In genomic region chr4:2811830-2812599, GRCh38 we compare ENCODE assay signal across 8 cellular contexts. TPM values are rescaled to one million over a fixed set of nuclear protein-coding genes. Genes with fewer than 3 reads are reported as not detected.
DNase-seq lines count a peak whose midpoint lies in the region; ATAC-seq, FAIRE-seq and TF ChIP-seq lines count a peak whose summit lies in the region.

No MANE protein-coding gene starts in this region.

- POLR2A ChIA-PET in IMR-90 (lab: Charles Lee; ENCODE audit: unreplicated experiment) = no interaction called here
- POLR2A ChIA-PET in K562 (lab: Yijun Ruan, JAX) = interaction anchor here (1.2 to 1.4 kb wide), 3 partner anchors 8 to 387 kb away, joined by 4 to 5 read pairs (median 5); no protein-coding TSS in a partner anchor

- H2BK15ac ChIP-seq in IMR-90 (ENCODE audit: low read depth, low read length) = peak overlapping the region; percentile 63; the same call in 1 of the 3 replicates

- H3K27me3 ChIP-seq in IMR-90 (ENCODE audit: control insufficient read depth, insufficient read depth, low read length) = no peaks in the 10 kb centered on the region
- H3K27me3 ChIP-seq in SU-DHL-6 (ENCODE audit: low read length) = no peaks in the 10 kb centered on the region
- no peaks in the 10 kb centered on the region for H3K27me3 ChIP-seq in K562 (ENCODE audit: control insufficient read depth in 2 of 2, insufficient read depth in 2 of 2, low read length in 2 of 2)
- H3K27me3 ChIP-seq in keratinocyte (ENCODE audit: control insufficient read depth, extremely low read depth, insufficient read depth, low read length) = no peaks in the 10 kb centered on the region

- H3K9ac ChIP-seq in IMR-90 (ENCODE audit: low read depth, low read length) (peak overlapping the region; percentile 58), SU-DHL-6 (ENCODE audit: low read length) (peak overlapping the region; percentile 56), K562 (ENCODE audit: insufficient read depth in 1 of 2, low read depth in 2 of 2, low read length in 2 of 2) (peak overlapping the region in 1 of 2 experiments; percentile 82; a peak in 2 of 4 replicates), keratinocyte (ENCODE audit: control insufficient read depth, extremely low read depth, insufficient read depth, low read length) (peak overlapping the region; percentile 28)

- H4K5ac ChIP-seq in IMR-90 (ENCODE audit: low read depth, low read length) = peak overlapping the region; percentile 73

- in situ Hi-C loops in IMR-90 (cut with MboI; ENCODE audit: low sequenced_read_pairs) = no loop called here
- in situ Hi-C loops in K562 (cut with MboI) = no loop called here

- H3K9me2 ChIP-seq in SU-DHL-6 (replicated peaks; ENCODE audit: insufficient read depth, low read length) = no peaks in the 10 kb centered on the region

- TF ChIP-seq CTCF in IMR-90 (conservative IDR thresholded peaks at IDR 0.05; ENCODE audit: low read depth, low read length) = no peak
- TF ChIP-seq CTCF in SU-DHL-6 (IDR thresholded peaks at IDR 0.05; ENCODE audit: insufficient read depth, low read length, poor library complexity, severe bottlenecking) = no peak
- TF ChIP-seq CTCF in K562 (IDR thresholded peaks at IDR 0.05 in 2 of 3, conservative IDR thresholded peaks at IDR 0.05 in 1 of 3; ENCODE audit: insufficient read depth in 2 of 3, low read depth in 1 of 3, low read length in 3 of 3) = no peak
- TF ChIP-seq CTCF in keratinocyte (optimal IDR thresholded peaks at IDR 0.05 in 1 of 3, IDR thresholded peaks at IDR 0.05 in 1 of 3, conservative IDR thresholded peaks at IDR 0.05 in 1 of 3; ENCODE audit: extremely low read depth in 1 of 3, insufficient read depth in 2 of 3, low read length in 3 of 3) = no peak
- no peak for TF ChIP-seq CTCF in Calu3 (IDR thresholded peaks at IDR 0.05; ENCODE audit: unreplicated experiment)

- H2BK20ac ChIP-seq in IMR-90 (ENCODE audit: low read depth, low read length) = peak overlapping the region; percentile 14; the same call in 1 of the 2 replicates

- peak overlapping the region; percentile 26 for H2BK120ac ChIP-seq in IMR-90 (ENCODE audit: low read depth, low read length)

- H3K9me1 ChIP-seq in IMR-90 (ENCODE audit: insufficient read depth, low read length) = peaks cover 21% of the 10 kb centered on the region
- peaks cover 5% of the 10 kb centered on the region for H3K9me1 ChIP-seq in K562 (ENCODE audit: control insufficient read depth, insufficient read depth, low read length)
- H3K9me1 ChIP-seq in keratinocyte (ENCODE audit: control insufficient read depth, extremely low read depth, insufficient read depth, low read length) = no peaks in the 10 kb centered on the region

- BruUV-seq in IMR-90 (replicated peaks; lab: Mats Ljungman, UMichigan) = no TSS peak
- BruUV-seq in K562 (replicated peaks; lab: Mats Ljungman, UMichigan) = no TSS peak
- no TSS peak for BruUV-seq in Calu3 (replicated peaks; lab: Mats Ljungman, UMichigan)

- H4K91ac ChIP-seq in IMR-90 (ENCODE audit: insufficient read depth, low read depth, low read length) = peak overlapping the region; percentile 88

- CTCF ChIA-PET in IMR-90 (lab: Yijun Ruan, JAX) (no interaction called here), K562 (lab: Yijun Ruan, JAX; ENCODE audit: low intra/inter-chr PET ratio) (no interaction called here), Calu3 (lab: Charles Lee) (no interaction called here)

- H3K9me3 ChIP-seq in IMR-90 (ENCODE audit: control insufficient read depth, insufficient read depth, low read length) (no peaks in the 10 kb centered on the region), SU-DHL-6 (ENCODE audit: insufficient read depth, low read length) (no peaks in the 10 kb centered on the region), K562 (replicated peaks; ENCODE audit: control insufficient read depth, insufficient read depth, low read depth, low read length) (no peaks in the 10 kb centered on the region), keratinocyte (ENCODE audit: control insufficient read depth, low read depth, low read length) (no peaks in the 10 kb centered on the region)

- dilution Hi-C loops in IMR-90 (cut with HindIII; ENCODE audit: low sequenced_read_pairs, unreplicated experiment) = no loop called here
- dilution Hi-C loops in keratinocyte (cut with MboI; ENCODE audit: extremely low pct_ligation_motif_present, low sequenced_read_pairs) = no loop called here

- H4K20me1 ChIP-seq in IMR-90 (ENCODE audit: insufficient read depth, low read length) (0 out of 2 replicates have a peak, but pooled peaks cover 6% of the 10 kb centered on the region), SU-DHL-6 (ENCODE audit: low read depth, low read length) (no peaks in the 10 kb centered on the region), K562 (replicated peaks; ENCODE audit: control insufficient read depth, insufficient read depth, low read length) (0 out of 2 replicates have a peak, but pooled peaks cover 7% of the 10 kb centered on the region), keratinocyte (ENCODE audit: control insufficient read depth, extremely low read depth, insufficient read depth, low read length) (no peaks in the 10 kb centered on the region)

- H3K18ac ChIP-seq in IMR-90 (ENCODE audit: low read depth, low read length) = peak overlapping the region; percentile 4; the same call in 1 of the 2 replicates

- no peak overlapping the region for H3K56ac ChIP-seq in IMR-90 (ENCODE audit: extremely low read depth, insufficient read depth, low read length)

- peak overlapping the region; percentile 76 for H2BK5ac ChIP-seq in IMR-90 (ENCODE audit: low read depth, low read length, poor library complexity, severe bottlenecking)

- H3K9me3 Mint-ChIP-seq in Calu3 (ENCODE audit: low read depth, unreplicated experiment) = peaks cover 3% of the 10 kb centered on the region

- 50% methylated on average over 12 of the region's 21 CpGs; no CpG with 5 or more reads in 1 of the 2 experiments for WGBS in IMR-90 (ENCODE audit: extremely low coverage in 2 of 2, insufficient read length in 1 of 2), 2 experiments
- WGBS in K562 (ENCODE audit: insufficient coverage, low coverage, missing lambda C conversion rate) = 68% methylated on average over 12 of the region's 21 CpGs

- H3K4me1 ChIP-seq in IMR-90 (ENCODE audit: control insufficient read depth, insufficient read depth, low read length) (peaks cover 21% of the 10 kb centered on the region), K562 (replicated peaks in 1 of 2; ENCODE audit: control insufficient read depth in 2 of 2, insufficient read depth in 2 of 2, low read length in 2 of 2) (peaks cover 0 to 53% of the 10 kb centered on the region in 2 experiments; a peak in 3 of 5 replicates), keratinocyte (ENCODE audit: control insufficient read depth, extremely low read depth, insufficient read depth, low read length) (peaks cover 5% of the 10 kb centered on the region)

- H3K4me2 ChIP-seq in IMR-90 (ENCODE audit: low read depth, low read length) (peak overlapping the region; percentile 23), SU-DHL-6 (ENCODE audit: low read depth, low read length, poor library complexity, severe bottlenecking) (peak overlapping the region; percentile 61), K562 (ENCODE audit: insufficient read depth, low read length) (no peak overlapping the region), keratinocyte (ENCODE audit: control insufficient read depth, extremely low read depth, insufficient read depth, low read depth, low read length) (no peak overlapping the region)

- no peak overlapping the region for H3K4me3 ChIP-seq in IMR-90 (ENCODE audit: insufficient read depth, low read depth, low read length)
- peak overlapping the region; percentile 45 for H3K4me3 ChIP-seq in SU-DHL-6 (ENCODE audit: insufficient read depth, low read length, poor library complexity, severe bottlenecking)
- no peak overlapping the region for H3K4me3 ChIP-seq in K562
- no peak overlapping the region for H3K4me3 ChIP-seq in keratinocyte (ENCODE audit: control insufficient read depth in 2 of 3, extremely low read depth in 1 of 3, insufficient read depth in 2 of 3, low read depth in 1 of 3, low read length in 3 of 3)

- peak overlapping the region; percentile 98 for H2AK5ac ChIP-seq in IMR-90 (ENCODE audit: low read depth, low read length)

- H3K36me3 Mint-ChIP-seq in Calu3 (ENCODE audit: insufficient read depth, unreplicated experiment) = peaks cover 9% of the 10 kb centered on the region

- FAIRE-seq in K562 (lab: Jason Lieb, UNC) = no peak
- FAIRE-seq in keratinocyte (lab: Jason Lieb, UNC) = no peak

- peak; percentile 59 for ATAC-seq in GM21390 (IDR thresholded peaks at IDR 0.05; ENCODE audit: unreplicated experiment)
- peak; percentile 66 for ATAC-seq in IMR-90 (ENCODE audit: low read depth)
- peak; percentile 19 for ATAC-seq in K562

- H3K4me1 Mint-ChIP-seq in Calu3 (ENCODE audit: low read depth, unreplicated experiment) = peaks cover 3% of the 10 kb centered on the region

- 0 out of 2 replicates have a peak, but pooled peaks cover 3% of the 10 kb centered on the region for H3F3A ChIP-seq in SU-DHL-6 (ENCODE audit: insufficient read depth)

- DNase-seq in DMS 273 treated with DMSO at 0.1 percent for 48 hours (lab: John Stamatoyannopoulos, UW) = peak; percentile 18
- DNase-seq in IMR-90 = peak; percentile 65
- DNase-seq in K562 (ENCODE audit: extremely low read depth in 1 of 4, low spot score in 3 of 4) = no peak
- DNase-seq in keratinocyte (ENCODE audit: low read depth, low spot score) = no peak
- DNase-seq in stimulated activated CD4-positive, alpha-beta T cell treated with anti-CD3 and anti-CD28 coated beads, Interleukin-4, amount 100 ng/mL, for 1 hour = peak; percentile 55
- DNase-seq in Calu3 = no peak

- H3K27me3 Mint-ChIP-seq in Calu3 (ENCODE audit: unreplicated experiment) = no peaks in the 10 kb centered on the region

- H2AK9ac ChIP-seq in IMR-90 (replicated peaks; ENCODE audit: low read depth, low read length, poor library complexity) = peak overlapping the region; percentile 98

- no peak for TF ChIP-seq RAD21 in IMR-90 (IDR thresholded peaks at IDR 0.05; ENCODE audit: low read length)
- no peak for TF ChIP-seq RAD21 in K562 (CRISPR knock-in tag; conservative IDR thresholded peaks at IDR 0.05 in 1 of 2, IDR thresholded peaks at IDR 0.05 in 1 of 2)

- peak overlapping the region; percentile 79 for H3K4ac ChIP-seq in IMR-90 (ENCODE audit: low read depth, low read length)

- H3K36me3 ChIP-seq in IMR-90 (ENCODE audit: control insufficient read depth, insufficient read depth, low read length) (no peaks in the 10 kb centered on the region; the same call in 1 of the 2 replicates), SU-DHL-6 (ENCODE audit: low read length) (no peaks in the 10 kb centered on the region), K562 (ENCODE audit: control insufficient read depth, insufficient read depth, low read length) (no peaks in the 10 kb centered on the region), keratinocyte (ENCODE audit: control insufficient read depth in 2 of 2, extremely low read depth in 1 of 2, insufficient read depth in 2 of 2, low read length in 2 of 2) (peaks cover 0 to 1% of the 10 kb centered on the region in 2 experiments)

- H3K4me3 Mint-ChIP-seq in Calu3 (ENCODE audit: low read depth, unreplicated experiment) = no peak overlapping the region

- peak overlapping the region; percentile 91 for H3K14ac ChIP-seq in IMR-90 (replicated peaks; ENCODE audit: low read depth, low read length)

- H3K27ac ChIP-seq in IMR-90 (ENCODE audit: insufficient read depth, low read length) = peak overlapping the region; percentile 66
- peak overlapping the region; percentile 64 for H3K27ac ChIP-seq in SU-DHL-6 (ENCODE audit: low read depth, low read length)
- no peak overlapping the region for H3K27ac ChIP-seq in K562 (ENCODE audit: extremely low read depth, low read depth, low read length)
- H3K27ac ChIP-seq in keratinocyte (ENCODE audit: control insufficient read depth, insufficient read depth, low read length) = no peak overlapping the region

- H4K8ac ChIP-seq in IMR-90 (ENCODE audit: low read depth in 2 of 2, low read length in 2 of 2) = peak overlapping the region; percentile 93 to 96

- peaks cover 4 to 60% of the 10 kb centered on the region in 2 experiments; a peak in 3 of 4 replicates for H3K79me1 ChIP-seq in IMR-90 (ENCODE audit: low read depth in 1 of 2, low read length in 2 of 2)

- TF ChIP-seq POLR2A in IMR-90 (IDR thresholded peaks at IDR 0.05; ENCODE audit: low read depth, low read length) (no peak), K562 (conservative IDR thresholded peaks at IDR 0.05) (no peak)

- peak overlapping the region; percentile 97 for H2AFZ ChIP-seq in IMR-90 (replicated peaks; ENCODE audit: low read length, poor library complexity)
- H2AFZ ChIP-seq in SU-DHL-6 (ENCODE audit: low read depth, low read length, severe bottlenecking) = peak overlapping the region; percentile 45
- no peak overlapping the region for H2AFZ ChIP-seq in K562 (ENCODE audit: low read depth, low read length)
- peak overlapping the region; percentile 51 for H2AFZ ChIP-seq in keratinocyte (ENCODE audit: control insufficient read depth, low read length)

- no peak overlapping the region for H3K27ac Mint-ChIP-seq in Calu3 (ENCODE audit: unreplicated experiment)

- TF ChIP-seq EP300 in K562 (IDR thresholded peaks at IDR 0.05; ENCODE audit: low read length) = no peak

- intact Hi-C loops in IMR-90 (cut with micrococcal nuclease) (no loop called here), K562 (cut with micrococcal nuclease) (no loop called here), Calu3 (cut with micrococcal nuclease; ENCODE audit: unreplicated experiment) (no loop called here)

- peak overlapping the region; percentile 92 for H3K23ac ChIP-seq in IMR-90 (ENCODE audit: low read depth, low read length)

- H3K79me2 ChIP-seq in SU-DHL-6 (ENCODE audit: insufficient read depth, low read length) = no peaks in the 10 kb centered on the region
- no peaks in the 10 kb centered on the region; the same call in 2 of the 3 replicates for H3K79me2 ChIP-seq in K562 (ENCODE audit: control insufficient read depth, insufficient read depth, low read length)
- H3K79me2 ChIP-seq in keratinocyte (ENCODE audit: control insufficient read depth, insufficient read depth, low read length) = no peaks in the 10 kb centered on the region

RNA-seq across cellular contexts. Expression of gene SH3BP2, which starts 19.1 kb away (rescaled TPM):
- total RNA-seq in IMR-90 (2012; rRNA removed) (8.9 and 9.0 TPM in 2 replicates), K562 (2014; rRNA removed) (9.7 and 15.9 TPM in 2 replicates), K562 (2014; rRNA removed; fragmentation: Illumina TruSeq; extraction: Trizol) (3.7 and 3.9 TPM in 2 replicates), K562 (2015; rRNA removed; fragmentation: Illumina TruSeq; extraction: Trizol) (3.5 and 5.6 TPM in 2 replicates), K562 (2021) (10.8 and 16.0 TPM in 2 replicates), Calu3 (2022) (20.7 and 22.7 TPM in 2 replicates)
- polyA plus RNA-seq in IMR-90 (2012; rRNA removed) (37.2 and 45.3 TPM in 2 replicates), K562 (2011; rRNA removed) (9.6 and 13.9 TPM in 2 replicates), K562 (2014; fragmentation: Illumina TruSeq; extraction: Trizol) (5.1 and 10.9 TPM in 2 replicates), K562 (2014; fragmentation: Nextera tagmentation; extraction: Ambion mirVana) (under 1 TPM; 0.34 to 0.72 TPM), K562 (2014; rRNA removed) (14.2 and 17.6 TPM in 2 replicates), keratinocyte (7.2 to 21.6 TPM (median 11.2 TPM) in 3 replicates)
- 20.8 and 21.2 TPM in 2 replicates for polyA plus RNA-seq in IMR-90 (2012; cell fraction: cytosol; rRNA removed)
- polyA plus RNA-seq in IMR-90 (2012; cell fraction: nucleus; rRNA removed; ENCODE audit: low replicate concordance) = 229 and 480 TPM in 2 replicates
- 49.1 and 137 TPM in 2 replicates for total RNA-seq in K562 (2011; cell fraction: chromatin; rRNA removed; ENCODE audit: low replicate concordance)
- 57.9 and 62.0 TPM in 2 replicates for total RNA-seq in K562 (2011; cell fraction: nucleolus; rRNA removed)
- total RNA-seq in K562 (2011; cell fraction: nucleoplasm; rRNA removed) = 59.4 and 93.7 TPM in 2 replicates
- polyA plus RNA-seq in K562 (2011; cell fraction: cytosol; rRNA removed) = 10.6 and 10.7 TPM in 2 replicates
- polyA plus RNA-seq in K562 (2011; cell fraction: nucleus; rRNA removed) = 88.6 and 117 TPM in 2 replicates
- polyA plus RNA-seq in K562 (2012) = 4.4 and 18.7 TPM in 2 replicates
- 18.0 and 41.6 TPM in 2 replicates for polyA minus RNA-seq in K562 (2011; rRNA and poly(A)+ RNA removed)
- polyA minus RNA-seq in K562 (2011; cell fraction: cytosol; rRNA and poly(A)+ RNA removed) = 5.7 and 10.8 TPM in 2 replicates
- 26.8 and 33.3 TPM in 2 replicates for polyA minus RNA-seq in K562 (2011; cell fraction: nucleus; rRNA and poly(A)+ RNA removed)
- polyA plus RNA-seq in keratinocyte (2011; ENCODE audit: low read depth) = 20.2 TPM
- 5.6 and 7.6 TPM in 2 replicates for polyA plus RNA-seq in keratinocyte (2011; cell fraction: cytosol; rRNA removed)
- polyA plus RNA-seq in keratinocyte (2011; cell fraction: nucleus; rRNA removed) = 67.9 and 68.0 TPM in 2 replicates
- 6.1 and 23.4 TPM in 2 replicates for polyA plus RNA-seq in keratinocyte (2012; ENCODE audit: low replicate concordance)
- 33.4 to 47.9 TPM (median 41.4 TPM) in 3 replicates for polyA minus RNA-seq in keratinocyte
- 16.1 TPM for polyA minus RNA-seq in keratinocyte (2011; cell fraction: cytosol; rRNA and poly(A)+ RNA removed)
- 25.6 and 34.7 TPM in 2 replicates for polyA minus RNA-seq in keratinocyte (2011; cell fraction: nucleus; rRNA and poly(A)+ RNA removed)

RNA-seq across cellular contexts. Expression of gene ADD1, which starts 31.6 kb away (rescaled TPM):
- total RNA-seq in IMR-90 (2012; rRNA removed) (117 and 122 TPM in 2 replicates), K562 (2014; rRNA removed) (104 and 140 TPM in 2 replicates), K562 (2014; rRNA removed; fragmentation: Illumina TruSeq; extraction: Trizol) (67.1 and 80.8 TPM in 2 replicates), K562 (2015; rRNA removed; fragmentation: Illumina TruSeq; extraction: Trizol) (74.0 and 76.9 TPM in 2 replicates), K562 (2021) (145 and 153 TPM in 2 replicates), Calu3 (2022) (123 and 125 TPM in 2 replicates)
- polyA plus RNA-seq in IMR-90 (2012; rRNA removed) (190 and 215 TPM in 2 replicates), K562 (2011; rRNA removed) (72.4 and 77.0 TPM in 2 replicates), K562 (2014; fragmentation: Illumina TruSeq; extraction: Trizol) (99.7 and 110 TPM in 2 replicates), K562 (2014; fragmentation: Nextera tagmentation; extraction: Ambion mirVana) (10 to 100 TPM; 17.5 to 20.7 TPM), K562 (2014; rRNA removed) (87.7 and 121 TPM in 2 replicates), keratinocyte (77.0 to 138 TPM (median 109 TPM) in 3 replicates)
- 170 and 354 TPM in 2 replicates for polyA plus RNA-seq in IMR-90 (2012; cell fraction: cytosol; rRNA removed)
- polyA plus RNA-seq in IMR-90 (2012; cell fraction: nucleus; rRNA removed; ENCODE audit: low replicate concordance) = 291 and 369 TPM in 2 replicates
- total RNA-seq in K562 (2011; cell fraction: chromatin; rRNA removed; ENCODE audit: low replicate concordance) = 289 and 338 TPM in 2 replicates
- total RNA-seq in K562 (2011; cell fraction: nucleolus; rRNA removed) = 122 and 133 TPM in 2 replicates
- 186 and 236 TPM in 2 replicates for total RNA-seq in K562 (2011; cell fraction: nucleoplasm; rRNA removed)
- polyA plus RNA-seq in K562 (2011; cell fraction: cytosol; rRNA removed) = 85.9 and 111 TPM in 2 replicates
- 164 and 189 TPM in 2 replicates for polyA plus RNA-seq in K562 (2011; cell fraction: nucleus; rRNA removed)
- polyA plus RNA-seq in K562 (2012) = 141 and 159 TPM in 2 replicates
- polyA minus RNA-seq in K562 (2011; rRNA and poly(A)+ RNA removed) = 65.9 and 67.4 TPM in 2 replicates
- 46.7 and 62.1 TPM in 2 replicates for polyA minus RNA-seq in K562 (2011; cell fraction: cytosol; rRNA and poly(A)+ RNA removed)
- 57.5 and 58.6 TPM in 2 replicates for polyA minus RNA-seq in K562 (2011; cell fraction: nucleus; rRNA and poly(A)+ RNA removed)
- polyA plus RNA-seq in keratinocyte (2011; ENCODE audit: low read depth) = 108 TPM
- polyA plus RNA-seq in keratinocyte (2011; cell fraction: cytosol; rRNA removed) = 109 and 135 TPM in 2 replicates
- 315 and 355 TPM in 2 replicates for polyA plus RNA-seq in keratinocyte (2011; cell fraction: nucleus; rRNA removed)
- polyA plus RNA-seq in keratinocyte (2012; ENCODE audit: low replicate concordance) = 91.5 and 180 TPM in 2 replicates
- polyA minus RNA-seq in keratinocyte = 79.0 to 194 TPM (median 124 TPM) in 3 replicates
- polyA minus RNA-seq in keratinocyte (2011; cell fraction: cytosol; rRNA and poly(A)+ RNA removed) = 82.9 TPM
- polyA minus RNA-seq in keratinocyte (2011; cell fraction: nucleus; rRNA and poly(A)+ RNA removed) = 79.6 and 147 TPM in 2 replicates

RNA-seq across cellular contexts. Expression of gene TNIP2, which starts 55.9 kb away (rescaled TPM):
- total RNA-seq in IMR-90 (2012; rRNA removed) (33.3 and 36.9 TPM in 2 replicates), K562 (2014; rRNA removed) (42.6 and 46.7 TPM in 2 replicates), K562 (2014; rRNA removed; fragmentation: Illumina TruSeq; extraction: Trizol) (11.6 and 13.1 TPM in 2 replicates), K562 (2015; rRNA removed; fragmentation: Illumina TruSeq; extraction: Trizol) (19.5 and 21.9 TPM in 2 replicates), K562 (2021) (32.2 and 35.8 TPM in 2 replicates), Calu3 (2022) (17.5 and 18.7 TPM in 2 replicates)
- polyA plus RNA-seq in IMR-90 (2012; rRNA removed) (38.5 and 46.1 TPM in 2 replicates), K562 (2011; rRNA removed) (17.5 and 21.8 TPM in 2 replicates), K562 (2014; fragmentation: Illumina TruSeq; extraction: Trizol) (12.1 and 18.3 TPM in 2 replicates), K562 (2014; fragmentation: Nextera tagmentation; extraction: Ambion mirVana) (1 to 10 TPM in 1 of 2 experiments, under 1 TPM in 1; 0.61 to 1.1 TPM), K562 (2014; rRNA removed) (38.1 and 38.2 TPM in 2 replicates), keratinocyte (22.6 to 23.1 TPM (median 23.1 TPM) in 3 replicates)
- polyA plus RNA-seq in IMR-90 (2012; cell fraction: cytosol; rRNA removed) = 48.6 and 56.4 TPM in 2 replicates
- polyA plus RNA-seq in IMR-90 (2012; cell fraction: nucleus; rRNA removed; ENCODE audit: low replicate concordance) = 120 and 143 TPM in 2 replicates
- 24.5 and 78.1 TPM in 2 replicates for total RNA-seq in K562 (2011; cell fraction: chromatin; rRNA removed; ENCODE audit: low replicate concordance)
- 49.7 and 54.7 TPM in 2 replicates for total RNA-seq in K562 (2011; cell fraction: nucleolus; rRNA removed)
- total RNA-seq in K562 (2011; cell fraction: nucleoplasm; rRNA removed) = 30.4 and 33.4 TPM in 2 replicates
- 16.5 and 28.2 TPM in 2 replicates for polyA plus RNA-seq in K562 (2011; cell fraction: cytosol; rRNA removed)
- 49.0 and 90.0 TPM in 2 replicates for polyA plus RNA-seq in K562 (2011; cell fraction: nucleus; rRNA removed)
- 30.8 and 32.9 TPM in 2 replicates for polyA plus RNA-seq in K562 (2012)
- 10.0 and 16.8 TPM in 2 replicates for polyA minus RNA-seq in K562 (2011; rRNA and poly(A)+ RNA removed)
- polyA minus RNA-seq in K562 (2011; cell fraction: cytosol; rRNA and poly(A)+ RNA removed) = 13.7 and 14.7 TPM in 2 replicates
- polyA minus RNA-seq in K562 (2011; cell fraction: nucleus; rRNA and poly(A)+ RNA removed) = 16.4 and 17.5 TPM in 2 replicates
- polyA plus RNA-seq in keratinocyte (2011; ENCODE audit: low read depth) = 33.1 TPM
- polyA plus RNA-seq in keratinocyte (2011; cell fraction: cytosol; rRNA removed) = 11.7 and 26.0 TPM in 2 replicates
- polyA plus RNA-seq in keratinocyte (2011; cell fraction: nucleus; rRNA removed) = 41.6 and 42.8 TPM in 2 replicates
- 21.2 and 26.8 TPM in 2 replicates for polyA plus RNA-seq in keratinocyte (2012; ENCODE audit: low replicate concordance)
- polyA minus RNA-seq in keratinocyte = 7.6 to 13.0 TPM (median 9.8 TPM) in 3 replicates
- 15.9 TPM for polyA minus RNA-seq in keratinocyte (2011; cell fraction: cytosol; rRNA and poly(A)+ RNA removed)
- 10.3 and 12.2 TPM in 2 replicates for polyA minus RNA-seq in keratinocyte (2011; cell fraction: nucleus; rRNA and poly(A)+ RNA removed)

Comparison
In these comparisons a context has a peak if more than half of its experiments do, and no peak if none do; other contexts are left out.
1. DNase-seq: peak in DMS 273 treated with DMSO at 0.1 percent for 48 hours (single experiment), IMR-90 (single experiment) and stimulated activated CD4-positive, alpha-beta T cell treated with anti-CD3 and anti-CD28 coated beads, Interleukin-4, amount 100 ng/mL, for 1 hour (single experiment); none in K562 (0 of 4), keratinocyte (single experiment) and Calu3 (single experiment).
2. H3K27ac ChIP-seq: peak in IMR-90 (single experiment) and SU-DHL-6 (single experiment); none in K562 (single experiment) and keratinocyte (single experiment).
3. H3K4me2 ChIP-seq: peak in IMR-90 (single experiment) and SU-DHL-6 (single experiment); none in K562 (single experiment) and keratinocyte (single experiment).
4. Peak in every context shown above with its lines, with median percentiles within 50 percentile points of each other: ATAC-seq.